Comparison of ENCODE assay signal across 20 cellular contexts in genomic region chr12:62248873-62249272, GRCh38. TPM values are rescaled to one million over a fixed set of nuclear protein-coding genes. Genes with fewer than 3 reads are reported as not detected.
DNase-seq lines count a peak whose midpoint lies in the region; ATAC-seq and TF ChIP-seq lines count a peak whose summit lies in the region.
"Had no signal": no experiment of that assay in that cellular context is flagged by ENCODE, and none has a peak within 500 bp of the region (broad histone marks: within the 10 kb centered on the region; RNA-seq: fewer than 3 reads in every experiment).

No MANE protein-coding gene starts in this region.

- BruUV-seq in PC-3 (replicated peaks; lab: Mats Ljungman, UMichigan) = no TSS peak

- peak; percentile 40 for DNase-seq in SIG-M5 treated with dmso at 0.1 percent for 504 hours (lab: John Stamatoyannopoulos, UW; ENCODE audit: unreplicated experiment)
- no peak for DNase-seq in SIG-M5 (lab: John Stamatoyannopoulos, UW)
- DNase-seq in PC-3 = peak; percentile 10
- peak; percentile 19 for DNase-seq in fibroblast of mammary gland (ENCODE audit: low read depth)
- peak; percentile 64 for DNase-seq in testis
- no peak for DNase-seq in GM13977 (ENCODE audit: low spot score)
- DNase-seq in activated CD4-positive, alpha-beta T cell treated with anti-CD3 and anti-CD28 coated beads, Interleukin-2, amount 50 U/mL, for 4 hours = no peak
- DNase-seq: activated effector memory CD4-positive, alpha-beta T cell treated with Interleukin-2 at 50 U/mL for 16 hours; activated naive CD8-positive, alpha-beta T cell treated with anti-CD3 and anti-CD28 coated beads, Interleukin-2, amount 50 U/mL, for 24 hours; Calu3; colonic mucosa; hippocampal formation; islet precursor cell; NCI-H1092; NCI-H524 treated with DMSO at 0.1 percent for 48 hours; Right ventricle myocardium superior; T-cell had no signal

- H3K27me3 ChIP-seq in PC-3 (ENCODE audit: low read length) (no peaks in the 10 kb centered on the region), testis (no peaks in the 10 kb centered on the region)
- H3K27me3 ChIP-seq: BLaER1 treated with 17β-estradiol and CSF1 and Interleukin-3, amounts not matched to agents 10 nM and 100 nM; colonic mucosa had no signal

- no peak overlapping the region for H3K4me3 ChIP-seq in PC-3 (ENCODE audit: low read length)
- no peak overlapping the region for H3K4me3 ChIP-seq in fibroblast of mammary gland (ENCODE audit: control insufficient read depth, low read depth, low read length)
- H3K4me3 ChIP-seq in testis = no peak overlapping the region
- H3K4me3 ChIP-seq: BLaER1 treated with 17β-estradiol and CSF1 and Interleukin-3, amounts not matched to agents 10 nM and 100 nM; colonic mucosa had no signal

- 41 to 64% methylated on average over 1 of the region's 1 CpG for WGBS in testis, 2 donors

- TF ChIP-seq CTCF in PC-3 (conservative IDR thresholded peaks at IDR 0.05; ENCODE audit: low read depth, low read length) (no peak), fibroblast of mammary gland (conservative IDR thresholded peaks at IDR 0.05; ENCODE audit: control insufficient read depth, insufficient read depth, low read depth, low read length) (no peak), testis (IDR thresholded peaks at IDR 0.05) (no peak), GM13977 (IDR thresholded peaks at IDR 0.05; ENCODE audit: extremely low read depth, insufficient read depth, missing control alignments) (no peak)

- CTCF ChIA-PET in PC-3 (lab: Charles Lee) = no interaction called here

- H3K79me2 ChIP-seq in PC-3 (ENCODE audit: low read length) = no peaks in the 10 kb centered on the region

- H3K27ac ChIP-seq in PC-3 (ENCODE audit: low read length) = no peak overlapping the region
- H3K27ac ChIP-seq in testis = peak overlapping the region in 1 of 2 donors; percentile 50
- H3K27ac ChIP-seq: BLaER1 treated with 17β-estradiol and CSF1 and Interleukin-3, amounts not matched to agents 10 nM and 100 nM; colonic mucosa had no signal

- H3K36me3 ChIP-seq in PC-3 (ENCODE audit: low read depth, low read length) = no peaks in the 10 kb centered on the region
- no peaks in the 10 kb centered on the region for H3K36me3 ChIP-seq in testis (ENCODE audit: low read depth, missing control alignments)
- H3K36me3 ChIP-seq: colonic mucosa had no signal

- intact Hi-C loops in PC-3 (cut with micrococcal nuclease) = no loop called here
- intact Hi-C loops in testis (cut with DNase I; ENCODE audit: low total_unique reads) = no loop called here

- no peak for TF ChIP-seq POLR2A in testis (IDR thresholded peaks at IDR 0.05)

- no peak overlapping the region for H3K4me2 ChIP-seq in PC-3 (ENCODE audit: low read length)

- no peak overlapping the region for H3K9ac ChIP-seq in PC-3 (ENCODE audit: low read length)
- H3K9ac ChIP-seq: BLaER1 treated with 17β-estradiol and CSF1 and Interleukin-3, amounts not matched to agents 10 nM and 100 nM had no signal

- POLR2A ChIA-PET in PC-3 (lab: Charles Lee; ENCODE audit: unreplicated experiment) = no interaction called here

- H3K4me1 ChIP-seq in PC-3 (ENCODE audit: insufficient read depth, low read length) (no peaks in the 10 kb centered on the region), testis (peaks cover 13% of the 10 kb centered on the region)
- H3K4me1 ChIP-seq: colonic mucosa had no signal

- H2AFZ ChIP-seq in PC-3 (ENCODE audit: low read length) = no peak overlapping the region

- no peaks in the 10 kb centered on the region for H4K20me1 ChIP-seq in PC-3 (ENCODE audit: low read length)
- H4K20me1 ChIP-seq: BLaER1 treated with 17β-estradiol and CSF1 and Interleukin-3, amounts not matched to agents 10 nM and 100 nM had no signal

- H3K9me2 ChIP-seq in PC-3 (replicated peaks; ENCODE audit: low read length) = no peaks in the 10 kb centered on the region

- in situ Hi-C loops in GM13977 (cut with MboI; ENCODE audit: low pct_unique_long_range_greater_than_20kb, low sequenced_read_pairs, unreplicated experiment) = no loop called here

- no peaks in the 10 kb centered on the region for H3F3A ChIP-seq in PC-3 (ENCODE audit: low read length, unreplicated experiment)

- no peak for ATAC-seq in PC-3
- ATAC-seq in HG03280 (IDR thresholded peaks at IDR 0.05; ENCODE audit: unreplicated experiment) = no peak
- ATAC-seq: activated naive CD8-positive, alpha-beta T cell treated with anti-CD3 and anti-CD28 coated beads, Interleukin-2, amount 50 U/mL, for 24 hours; HCT116; T-cell had no signal

- no peaks in the 10 kb centered on the region for H3K9me3 ChIP-seq in PC-3 (ENCODE audit: low read length)
- no peaks in the 10 kb centered on the region for H3K9me3 ChIP-seq in testis
- H3K9me3 ChIP-seq: BLaER1 treated with 17β-estradiol and CSF1 and Interleukin-3, amounts not matched to agents 10 nM and 100 nM; colonic mucosa had no signal

RNA-seq across cellular contexts. Expression of gene USP15, which starts 11.3 kb away (rescaled TPM):
- 39.3 and 46.1 TPM in 2 replicates for total RNA-seq in PC-3 (2014; rRNA removed)
- total RNA-seq in testis = 100 to 1,000 TPM; 128 to 146 TPM
- 66.1 TPM for polyA plus RNA-seq in testis (ENCODE audit: insufficient read depth, low read depth, low replicate concordance)

Comparison
In these comparisons a context has a peak if more than half of its experiments do, and no peak if none do; other contexts are left out.
1. DNase-seq: peak in SIG-M5 treated with dmso at 0.1 percent for 504 hours (single experiment), PC-3 (single experiment), fibroblast of mammary gland (single experiment) and testis (single experiment); none in SIG-M5 (single experiment), GM13977 (single experiment) and activated CD4-positive, alpha-beta T cell treated with anti-CD3 and anti-CD28 coated beads, Interleukin-2, amount 50 U/mL, for 4 hours (0 of 2).